In genomic region chr19:39038098-39038497, GRCh38 we compare ENCODE assay signal across 10 cellular contexts. TPM values are rescaled to one million over a fixed set of nuclear protein-coding genes. Genes with fewer than 3 reads are reported as not detected.
DNase-seq lines count a peak whose midpoint lies in the region; ATAC-seq and TF ChIP-seq lines count a peak whose summit lies in the region.
"Had no signal": no experiment of that assay in that cellular context is flagged by ENCODE, and none has a peak within 500 bp of the region (broad histone marks: within the 10 kb centered on the region; RNA-seq: fewer than 3 reads in every experiment).

No MANE protein-coding gene starts in this region.

- H3K27ac ChIP-seq in tibial artery = no peak overlapping the region
- no peak overlapping the region for H3K27ac ChIP-seq in CD4-positive, alpha-beta memory T cell (ENCODE audit: low read depth, low read length)

- no peaks in the 10 kb centered on the region for H3K4me1 Mint-ChIP-seq in activated CD8-positive, alpha-beta T cell treated with anti-CD3 and anti-CD28 coated beads for 36 hours (ENCODE audit: low read depth)
- H3K4me1 Mint-ChIP-seq in CD4-positive, alpha-beta memory T cell = no peaks in the 10 kb centered on the region
- H3K4me1 Mint-ChIP-seq: activated naive CD4-positive, alpha-beta T cell treated with anti-CD3 and anti-CD28 coated beads, Interleukin-2, amount 50 U/mL, for 24 hours had no signal

- H3K9me3 Mint-ChIP-seq in activated CD8-positive, alpha-beta T cell treated with anti-CD3 and anti-CD28 coated beads for 36 hours = peaks cover 2% of the 10 kb centered on the region
- H3K9me3 Mint-ChIP-seq in CD4-positive, alpha-beta memory T cell = peaks cover 0 to 2% (median 0%) of the 10 kb centered on the region in 8 donors
- H3K9me3 Mint-ChIP-seq: activated naive CD4-positive, alpha-beta T cell treated with anti-CD3 and anti-CD28 coated beads, Interleukin-2, amount 50 U/mL, for 24 hours had no signal

- peaks cover 0 to 14% of the 10 kb centered on the region in 2 donors for H3K27me3 ChIP-seq in tibial artery
- no peaks in the 10 kb centered on the region for H3K27me3 ChIP-seq in CD4-positive, alpha-beta memory T cell (ENCODE audit: insufficient read depth, low read length)

- DNase-seq in Ammon's horn (ENCODE audit: low spot score) (peak; percentile 50), HEK293T (ENCODE audit: extremely low spot score) (peak; percentile 79), left colon (peak in 1 of 2 donors; percentile 10), GM19240 (ENCODE audit: insufficient read length, low spot score) (no peak), tibial artery (no peak), germinal center (ENCODE audit: low spot score) (no peak)
- peak; percentile 21 for DNase-seq in activated CD8-positive, alpha-beta T cell treated with anti-CD3 and anti-CD28 coated beads for 36 hours
- DNase-seq in CD4-positive, alpha-beta memory T cell = no peak

- CTCF ChIA-PET in HEK293T (lab: Yijun Ruan, JAX) = interaction anchor here (0.6 to 1.2 kb wide), 2 partner anchors 14 to 63 kb away, joined by 3 to 6 read pairs; no protein-coding TSS in a partner anchor
- CTCF ChIA-PET in activated CD8-positive, alpha-beta T cell treated with anti-CD3 and anti-CD28 coated beads for 36 hours (lab: Charles Lee) = interaction anchor here (0.9 to 2.1 kb wide), 3 partner anchors 8 to 76 kb away, joined by 3 to 10 read pairs (median 3); no protein-coding TSS in a partner anchor
- CTCF ChIA-PET in CD4-positive, alpha-beta memory T cell (lab: Charles Lee; ENCODE audit: partially characterized antibody) = interaction anchor here (1.0 kb wide), 1 partner anchor 14 kb away, joined by 7 read pairs; no protein-coding TSS in a partner anchor

- intact Hi-C loops in activated CD8-positive, alpha-beta T cell treated with anti-CD3 and anti-CD28 coated beads for 36 hours (cut with micrococcal nuclease) = no loop called here
- intact Hi-C loops in left colon (cut with DNase I, micrococcal nuclease) = no loop called here
- intact Hi-C loops in tibial artery (cut with DNase I; ENCODE audit: low total_unique reads) = loop anchor here (2.0 kb wide), 1 partner anchor 65 kb away; no protein-coding TSS in a partner anchor
- intact Hi-C loops in CD4-positive, alpha-beta memory T cell (cut with micrococcal nuclease) = no loop called here

- H3K27me3 Mint-ChIP-seq in activated CD8-positive, alpha-beta T cell treated with anti-CD3 and anti-CD28 coated beads for 36 hours = peaks cover 6% of the 10 kb centered on the region
- peaks cover 0 to 3% of the 10 kb centered on the region in 2 donors for H3K27me3 Mint-ChIP-seq in CD4-positive, alpha-beta memory T cell
- H3K27me3 Mint-ChIP-seq: activated naive CD4-positive, alpha-beta T cell treated with anti-CD3 and anti-CD28 coated beads, Interleukin-2, amount 50 U/mL, for 24 hours had no signal

- no peaks in the 10 kb centered on the region for H3K9me3 ChIP-seq in tibial artery
- H3K9me3 ChIP-seq in CD4-positive, alpha-beta memory T cell (ENCODE audit: control insufficient read depth in 1 of 2, low read length in 2 of 2) = no peaks in the 10 kb centered on the region

- H3K4me3 Mint-ChIP-seq in activated CD8-positive, alpha-beta T cell treated with anti-CD3 and anti-CD28 coated beads for 36 hours = no peak overlapping the region
- no peak overlapping the region for H3K4me3 Mint-ChIP-seq in CD4-positive, alpha-beta memory T cell
- H3K4me3 Mint-ChIP-seq: activated naive CD4-positive, alpha-beta T cell treated with anti-CD3 and anti-CD28 coated beads, Interleukin-2, amount 50 U/mL, for 24 hours had no signal

- no peaks in the 10 kb centered on the region for H3K36me3 Mint-ChIP-seq in activated CD8-positive, alpha-beta T cell treated with anti-CD3 and anti-CD28 coated beads for 36 hours (ENCODE audit: low read depth)
- H3K36me3 Mint-ChIP-seq in CD4-positive, alpha-beta memory T cell = no peaks in the 10 kb centered on the region
- H3K36me3 Mint-ChIP-seq: activated naive CD4-positive, alpha-beta T cell treated with anti-CD3 and anti-CD28 coated beads, Interleukin-2, amount 50 U/mL, for 24 hours had no signal

- no peaks in the 10 kb centered on the region for H3K36me3 ChIP-seq in tibial artery
- no peaks in the 10 kb centered on the region for H3K36me3 ChIP-seq in CD4-positive, alpha-beta memory T cell (ENCODE audit: insufficient read depth, low read length)

- no peak overlapping the region for H3K27ac Mint-ChIP-seq in activated CD8-positive, alpha-beta T cell treated with anti-CD3 and anti-CD28 coated beads for 36 hours
- H3K27ac Mint-ChIP-seq in CD4-positive, alpha-beta memory T cell = no peak overlapping the region
- H3K27ac Mint-ChIP-seq: activated naive CD4-positive, alpha-beta T cell treated with anti-CD3 and anti-CD28 coated beads, Interleukin-2, amount 50 U/mL, for 24 hours had no signal

- POLR2A ChIA-PET in HEK293T (lab: Yijun Ruan, JAX) = interaction anchor here (0.7 to 1.6 kb wide), 3 partner anchors 8 to 107 kb away, joined by 3 to 6 read pairs (median 3); partner anchors contain the start of genes FBXO17, MRPS12 and SARS2
- POLR2A ChIA-PET in activated CD8-positive, alpha-beta T cell treated with anti-CD3 and anti-CD28 coated beads for 36 hours (lab: Charles Lee) = no interaction called here
- POLR2A ChIA-PET in CD4-positive, alpha-beta memory T cell (lab: Charles Lee; ENCODE audit: partially characterized antibody) = no interaction called here

- H3K4me1 ChIP-seq in tibial artery = peaks cover 0 to 6% (median 2%) of the 10 kb centered on the region in 4 donors
- no peaks in the 10 kb centered on the region for H3K4me1 ChIP-seq in CD4-positive, alpha-beta memory T cell (ENCODE audit: insufficient read depth, low read length)

- H3K4me3 ChIP-seq in tibial artery = no peak overlapping the region
- H3K4me3 ChIP-seq in CD4-positive, alpha-beta memory T cell (ENCODE audit: low read length in 2 of 2) = no peak overlapping the region
- H3K4me3 ChIP-seq: skin epidermis had no signal

- no peak for TF ChIP-seq CTCF in activated CD8-positive, alpha-beta T cell treated with anti-CD3 and anti-CD28 coated beads for 36 hours (IDR thresholded peaks at IDR 0.05)
- no peak for TF ChIP-seq CTCF in tibial artery (IDR thresholded peaks at IDR 0.05)

- ATAC-seq in activated CD8-positive, alpha-beta T cell treated with anti-CD3 and anti-CD28 coated beads for 36 hours = peak; percentile 34
- peak; percentile 61 for ATAC-seq in left colon

TF ChIP-seq in HEK293T, 16 proteins besides CTCF, POLR2A, EP300 and RAD21:
- TF ChIP-seq FOXA1 (IDR thresholded peaks at IDR 0.05) (no peak), ZNF384 (IDR thresholded peaks at IDR 0.05) (no peak), FOXK2 (IDR thresholded peaks at IDR 0.05) (no peak), SP1 (IDR thresholded peaks at IDR 0.05) (no peak), HDGF (IDR thresholded peaks at IDR 0.05; ENCODE audit: borderline replicate concordance) (no peak), NFRKB (IDR thresholded peaks at IDR 0.05) (no peak), LEF1 (IDR thresholded peaks at IDR 0.05; ENCODE audit: borderline replicate concordance) (no peak), ELF4 (IDR thresholded peaks at IDR 0.05) (no peak), L3MBTL2 (conservative IDR thresholded peaks at IDR 0.05) (no peak), CTBP1 (IDR thresholded peaks at IDR 0.05; ENCODE audit: borderline replicate concordance) (no peak), FOXM1 (IDR thresholded peaks at IDR 0.05; ENCODE audit: borderline replicate concordance) (no peak), PKNOX1 (IDR thresholded peaks at IDR 0.05) (no peak), ARNT (IDR thresholded peaks at IDR 0.05) (no peak), SUZ12 (IDR thresholded peaks at IDR 0.05) (no peak), TARDBP (IDR thresholded peaks at IDR 0.05) (no peak)

RNA-seq across cellular contexts. Expression of gene FBXO27, which starts 5.7 kb away (rescaled TPM):
- total RNA-seq in activated CD8-positive, alpha-beta T cell treated with anti-CD3 and anti-CD28 coated beads for 36 hours = 1 to 10 TPM; 1.9 to 2.3 TPM
- total RNA-seq in left colon = 1 to 10 TPM in 1 of 2 donors, not detected in 1; 2.8 TPM
- total RNA-seq in CD4-positive, alpha-beta memory T cell = under 1 TPM; 0.64 to 0.86 TPM
- 1 to 10 TPM in 1 of 2 donors, under 1 TPM in 1; 0.42 to 1.4 TPM for polyA plus RNA-seq in CD4-positive, alpha-beta memory T cell

RNA-seq across cellular contexts. Expression of gene ACP7, which starts 46.1 kb away (rescaled TPM):
- not detected for total RNA-seq in activated CD8-positive, alpha-beta T cell treated with anti-CD3 and anti-CD28 coated beads for 36 hours
- not detected for total RNA-seq in left colon
- under 1 TPM in 1 of 2 experiments, not detected in 1; 0.14 TPM for total RNA-seq in CD4-positive, alpha-beta memory T cell
- polyA plus RNA-seq in CD4-positive, alpha-beta memory T cell = not detected

Comparison
In these comparisons a context has a peak if more than half of its experiments do, and no peak if none do; other contexts are left out.
1. DNase-seq: peak in Ammon's horn (single experiment), HEK293T (single experiment) and activated CD8-positive, alpha-beta T cell treated with anti-CD3 and anti-CD28 coated beads for 36 hours (single experiment); none in GM19240 (single experiment), tibial artery (0 of 2), germinal center (single experiment) and CD4-positive, alpha-beta memory T cell (0 of 5).